2 cellular contexts compared by ENCODE assay signal in the genomic region with DNA sequence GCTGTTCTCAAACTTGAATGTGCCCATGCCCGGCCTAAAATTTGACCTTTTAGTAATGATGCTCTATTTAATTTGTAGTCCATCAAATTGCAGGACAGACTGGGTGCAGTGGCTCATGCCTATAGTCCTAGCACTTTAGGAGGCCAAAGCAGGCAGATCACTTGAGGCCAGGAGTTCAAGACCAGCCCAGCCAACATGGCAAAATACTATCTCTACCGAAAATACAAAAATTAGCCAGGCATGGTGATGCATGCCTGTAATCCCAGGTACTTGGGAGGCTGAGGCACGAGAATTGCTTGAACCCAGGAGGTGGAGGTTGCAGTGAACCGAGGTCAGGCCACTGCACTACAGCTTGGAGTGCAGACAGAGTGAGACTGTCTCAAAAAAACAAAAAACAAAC. TPM values are rescaled to one million over a fixed set of nuclear protein-coding genes. Genes with fewer than 3 reads are reported as not detected.
"Had no signal": no experiment of that assay in that cellular context is flagged by ENCODE, and none has a peak within 500 bp of the region (broad histone marks: within the 10 kb centered on the region; RNA-seq: fewer than 3 reads in every experiment).

No MANE protein-coding gene starts in this region.

RNA-seq across cellular contexts. Expression of a gene that starts 51.3 kb away (rescaled TPM):
- total RNA-seq: HT-29, IMR-90 had no signal
